Comparison of ENCODE assay signal across 1 cellular context in the genomic region with DNA sequence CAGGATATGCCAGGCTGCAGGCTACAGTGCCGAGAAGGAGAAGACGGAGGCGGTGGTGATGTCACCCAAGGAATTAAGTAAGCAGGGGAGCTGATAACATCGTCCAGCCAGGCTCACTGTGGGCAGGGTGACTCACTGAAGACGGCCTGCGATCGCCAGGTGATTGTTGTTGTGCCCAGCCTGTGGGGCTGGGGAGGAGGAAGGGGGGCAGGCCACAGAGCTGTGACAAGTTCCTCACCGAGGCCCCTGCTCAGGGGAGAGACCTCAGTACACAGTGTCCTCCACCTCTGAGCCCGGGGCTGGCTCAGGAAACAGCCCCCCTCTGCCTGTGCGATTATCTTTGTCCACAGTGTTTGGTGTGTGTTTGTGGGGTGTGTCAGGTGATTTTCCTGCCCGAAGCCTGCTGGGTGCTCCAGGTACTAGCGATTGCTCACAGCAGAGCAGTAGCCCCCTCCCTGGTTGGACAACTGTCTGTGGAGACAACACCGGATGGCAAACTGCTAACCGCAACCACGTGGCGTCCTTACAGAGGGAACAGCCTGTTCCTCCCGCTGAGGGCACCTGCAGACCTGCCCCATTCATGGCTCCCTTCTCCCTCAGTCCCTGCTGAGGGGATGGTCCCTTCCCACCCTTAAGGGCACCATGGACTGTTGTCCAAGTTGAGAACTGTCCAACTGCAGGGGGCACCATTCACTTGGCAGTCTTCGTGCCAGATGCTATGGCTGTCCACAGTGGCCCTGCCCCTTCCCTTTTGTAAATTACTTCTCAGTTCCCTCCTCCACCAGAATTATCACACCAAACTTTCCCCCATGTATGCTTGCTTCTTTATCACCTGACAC.
TF ChIP-seq lines count a peak whose summit lies in the region.

No MANE protein-coding gene starts in this region.

TF ChIP-seq in HepG2, 621 proteins besides CTCF, POLR2A, EP300 and RAD21 (continued from another document and continues in another):
- TF ChIP-seq, protein P1, sequence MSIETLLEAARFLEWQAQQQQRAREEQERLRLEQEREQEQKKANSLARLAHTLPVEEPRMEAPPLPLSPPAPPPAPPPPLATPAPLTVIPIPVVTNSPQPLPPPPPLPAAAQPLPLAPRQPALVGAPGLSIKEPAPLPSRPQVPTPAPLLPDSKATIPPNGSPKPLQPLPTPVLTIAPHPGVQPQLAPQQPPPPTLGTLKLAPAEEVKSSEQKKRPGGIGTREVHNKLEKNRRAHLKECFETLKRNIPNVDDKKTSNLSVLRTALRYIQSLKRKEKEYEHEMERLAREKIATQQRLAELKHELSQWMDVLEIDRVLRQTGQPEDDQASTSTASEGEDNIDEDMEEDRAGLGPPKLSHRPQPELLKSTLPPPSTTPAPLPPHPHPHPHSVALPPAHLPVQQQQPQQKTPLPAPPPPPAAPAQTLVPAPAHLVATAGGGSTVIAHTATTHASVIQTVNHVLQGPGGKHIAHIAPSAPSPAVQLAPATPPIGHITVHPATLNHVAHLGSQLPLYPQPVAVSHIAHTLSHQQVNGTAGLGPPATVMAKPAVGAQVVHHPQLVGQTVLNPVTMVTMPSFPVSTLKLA (IDR thresholded peaks at IDR 0.05): peak; percentile 43
- TF ChIP-seq ZBTB3 (CRISPR knock-in tag; IDR thresholded peaks at IDR 0.05; ENCODE audit: borderline replicate concordance, low read depth): 0 out of 2 replicates have a peak, but pooled peaks have one; percentile 9
- TF ChIP-seq, protein P2, sequence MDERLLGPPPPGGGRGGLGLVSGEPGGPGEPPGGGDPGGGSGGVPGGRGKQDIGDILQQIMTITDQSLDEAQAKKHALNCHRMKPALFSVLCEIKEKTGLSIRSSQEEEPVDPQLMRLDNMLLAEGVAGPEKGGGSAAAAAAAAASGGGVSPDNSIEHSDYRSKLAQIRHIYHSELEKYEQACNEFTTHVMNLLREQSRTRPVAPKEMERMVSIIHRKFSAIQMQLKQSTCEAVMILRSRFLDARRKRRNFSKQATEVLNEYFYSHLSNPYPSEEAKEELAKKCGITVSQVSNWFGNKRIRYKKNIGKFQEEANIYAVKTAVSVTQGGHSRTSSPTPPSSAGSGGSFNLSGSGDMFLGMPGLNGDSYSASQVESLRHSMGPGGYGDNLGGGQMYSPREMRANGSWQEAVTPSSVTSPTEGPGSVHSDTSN (CRISPR knock-in tag; IDR thresholded peaks at IDR 0.05): no peak
- no peak for TF ChIP-seq FOXK2 (IDR thresholded peaks at IDR 0.05)
- no peak; the same call in 1 of the 2 replicates for TF ChIP-seq ZNF446 (CRISPR knock-in tag; IDR thresholded peaks at IDR 0.05)
- no peak for TF ChIP-seq ZNF776 (CRISPR knock-in tag; IDR thresholded peaks at IDR 0.05)
- no peak for TF ChIP-seq HHEX (CRISPR knock-in tag; IDR thresholded peaks at IDR 0.05)
- peak; percentile 65; the same call in 1 of the 2 replicates for TF ChIP-seq RFXAP (CRISPR knock-in tag; IDR thresholded peaks at IDR 0.05; ENCODE audit: borderline replicate concordance)
- no peak for TF ChIP-seq ZNF101 (CRISPR knock-in tag; IDR thresholded peaks at IDR 0.05; ENCODE audit: borderline replicate concordance, low read depth)
- TF ChIP-seq, protein P3, sequence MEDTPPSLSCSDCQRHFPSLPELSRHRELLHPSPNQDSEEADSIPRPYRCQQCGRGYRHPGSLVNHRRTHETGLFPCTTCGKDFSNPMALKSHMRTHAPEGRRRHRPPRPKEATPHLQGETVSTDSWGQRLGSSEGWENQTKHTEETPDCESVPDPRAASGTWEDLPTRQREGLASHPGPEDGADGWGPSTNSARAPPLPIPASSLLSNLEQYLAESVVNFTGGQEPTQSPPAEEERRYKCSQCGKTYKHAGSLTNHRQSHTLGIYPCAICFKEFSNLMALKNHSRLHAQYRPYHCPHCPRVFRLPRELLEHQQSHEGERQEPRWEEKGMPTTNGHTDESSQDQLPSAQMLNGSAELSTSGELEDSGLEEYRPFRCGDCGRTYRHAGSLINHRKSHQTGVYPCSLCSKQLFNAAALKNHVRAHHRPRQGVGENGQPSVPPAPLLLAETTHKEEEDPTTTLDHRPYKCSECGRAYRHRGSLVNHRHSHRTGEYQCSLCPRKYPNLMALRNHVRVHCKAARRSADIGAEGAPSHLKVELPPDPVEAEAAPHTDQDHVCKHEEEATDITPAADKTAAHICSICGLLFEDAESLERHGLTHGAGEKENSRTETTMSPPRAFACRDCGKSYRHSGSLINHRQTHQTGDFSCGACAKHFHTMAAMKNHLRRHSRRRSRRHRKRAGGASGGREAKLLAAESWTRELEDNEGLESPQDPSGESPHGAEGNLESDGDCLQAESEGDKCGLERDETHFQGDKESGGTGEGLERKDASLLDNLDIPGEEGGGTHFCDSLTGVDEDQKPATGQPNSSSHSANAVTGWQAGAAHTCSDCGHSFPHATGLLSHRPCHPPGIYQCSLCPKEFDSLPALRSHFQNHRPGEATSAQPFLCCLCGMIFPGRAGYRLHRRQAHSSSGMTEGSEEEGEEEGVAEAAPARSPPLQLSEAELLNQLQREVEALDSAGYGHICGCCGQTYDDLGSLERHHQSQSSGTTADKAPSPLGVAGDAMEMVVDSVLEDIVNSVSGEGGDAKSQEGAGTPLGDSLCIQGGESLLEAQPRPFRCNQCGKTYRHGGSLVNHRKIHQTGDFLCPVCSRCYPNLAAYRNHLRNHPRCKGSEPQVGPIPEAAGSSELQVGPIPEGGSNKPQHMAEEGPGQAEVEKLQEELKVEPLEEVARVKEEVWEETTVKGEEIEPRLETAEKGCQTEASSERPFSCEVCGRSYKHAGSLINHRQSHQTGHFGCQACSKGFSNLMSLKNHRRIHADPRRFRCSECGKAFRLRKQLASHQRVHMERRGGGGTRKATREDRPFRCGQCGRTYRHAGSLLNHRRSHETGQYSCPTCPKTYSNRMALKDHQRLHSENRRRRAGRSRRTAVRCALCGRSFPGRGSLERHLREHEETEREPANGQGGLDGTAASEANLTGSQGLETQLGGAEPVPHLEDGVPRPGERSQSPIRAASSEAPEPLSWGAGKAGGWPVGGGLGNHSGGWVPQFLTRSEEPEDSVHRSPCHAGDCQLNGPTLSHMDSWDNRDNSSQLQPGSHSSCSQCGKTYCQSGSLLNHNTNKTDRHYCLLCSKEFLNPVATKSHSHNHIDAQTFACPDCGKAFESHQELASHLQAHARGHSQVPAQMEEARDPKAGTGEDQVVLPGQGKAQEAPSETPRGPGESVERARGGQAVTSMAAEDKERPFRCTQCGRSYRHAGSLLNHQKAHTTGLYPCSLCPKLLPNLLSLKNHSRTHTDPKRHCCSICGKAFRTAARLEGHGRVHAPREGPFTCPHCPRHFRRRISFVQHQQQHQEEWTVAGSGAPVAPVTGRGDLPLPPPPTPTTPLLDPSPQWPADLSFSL (CRISPR knock-in tag; IDR thresholded peaks at IDR 0.05): peak; percentile 94
- TF ChIP-seq MED1 (CRISPR knock-in tag; IDR thresholded peaks at IDR 0.05): peak; percentile 79
- TF ChIP-seq MIXL1 (CRISPR knock-in tag; IDR thresholded peaks at IDR 0.05): peak; percentile 24; the same call in 1 of the 2 replicates
- TF ChIP-seq ZNF572 (CRISPR knock-in tag; IDR thresholded peaks at IDR 0.05): peak; percentile 95; the same call in 1 of the 2 replicates
- TF ChIP-seq, protein P4, sequence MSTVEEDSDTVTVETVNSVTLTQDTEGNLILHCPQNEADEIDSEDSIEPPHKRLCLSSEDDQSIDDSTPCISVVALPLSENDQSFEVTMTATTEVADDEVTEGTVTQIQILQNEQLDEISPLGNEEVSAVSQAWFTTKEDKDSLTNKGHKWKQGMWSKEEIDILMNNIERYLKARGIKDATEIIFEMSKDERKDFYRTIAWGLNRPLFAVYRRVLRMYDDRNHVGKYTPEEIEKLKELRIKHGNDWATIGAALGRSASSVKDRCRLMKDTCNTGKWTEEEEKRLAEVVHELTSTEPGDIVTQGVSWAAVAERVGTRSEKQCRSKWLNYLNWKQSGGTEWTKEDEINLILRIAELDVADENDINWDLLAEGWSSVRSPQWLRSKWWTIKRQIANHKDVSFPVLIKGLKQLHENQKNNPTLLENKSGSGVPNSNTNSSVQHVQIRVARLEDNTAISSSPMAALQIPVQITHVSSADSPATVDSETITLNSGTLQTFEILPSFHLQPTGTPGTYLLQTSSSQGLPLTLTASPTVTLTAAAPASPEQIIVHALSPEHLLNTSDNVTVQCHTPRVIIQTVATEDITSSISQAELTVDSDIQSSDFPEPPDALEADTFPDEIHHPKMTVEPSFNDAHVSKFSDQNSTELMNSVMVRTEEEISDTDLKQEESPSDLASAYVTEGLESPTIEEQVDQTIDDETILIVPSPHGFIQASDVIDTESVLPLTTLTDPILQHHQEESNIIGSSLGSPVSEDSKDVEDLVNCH (CRISPR knock-in tag; IDR thresholded peaks at IDR 0.05): no peak
- peak; percentile 89 for TF ChIP-seq ZNF619 (CRISPR knock-in tag; IDR thresholded peaks at IDR 0.05)
- peak; percentile 71; the same call in 1 of the 2 replicates for TF ChIP-seq ZNF749 (CRISPR knock-in tag; IDR thresholded peaks at IDR 0.05; ENCODE audit: borderline replicate concordance)
- TF ChIP-seq KAT7 (CRISPR knock-in tag; IDR thresholded peaks at IDR 0.05; ENCODE audit: borderline replicate concordance): peak; percentile 78; the same call in 1 of the 2 replicates
- TF ChIP-seq ETV5 (CRISPR knock-in tag; IDR thresholded peaks at IDR 0.05; ENCODE audit: borderline replicate concordance): peak; percentile 79
- TF ChIP-seq, protein P5, sequence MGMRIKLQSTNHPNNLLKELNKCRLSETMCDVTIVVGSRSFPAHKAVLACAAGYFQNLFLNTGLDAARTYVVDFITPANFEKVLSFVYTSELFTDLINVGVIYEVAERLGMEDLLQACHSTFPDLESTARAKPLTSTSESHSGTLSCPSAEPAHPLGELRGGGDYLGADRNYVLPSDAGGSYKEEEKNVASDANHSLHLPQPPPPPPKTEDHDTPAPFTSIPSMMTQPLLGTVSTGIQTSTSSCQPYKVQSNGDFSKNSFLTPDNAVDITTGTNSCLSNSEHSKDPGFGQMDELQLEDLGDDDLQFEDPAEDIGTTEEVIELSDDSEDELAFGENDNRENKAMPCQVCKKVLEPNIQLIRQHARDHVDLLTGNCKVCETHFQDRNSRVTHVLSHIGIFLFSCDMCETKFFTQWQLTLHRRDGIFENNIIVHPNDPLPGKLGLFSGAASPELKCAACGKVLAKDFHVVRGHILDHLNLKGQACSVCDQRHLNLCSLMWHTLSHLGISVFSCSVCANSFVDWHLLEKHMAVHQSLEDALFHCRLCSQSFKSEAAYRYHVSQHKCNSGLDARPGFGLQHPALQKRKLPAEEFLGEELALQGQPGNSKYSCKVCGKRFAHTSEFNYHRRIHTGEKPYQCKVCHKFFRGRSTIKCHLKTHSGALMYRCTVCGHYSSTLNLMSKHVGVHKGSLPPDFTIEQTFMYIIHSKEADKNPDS (CRISPR knock-in tag; IDR thresholded peaks at IDR 0.05): no peak
- no peak for TF ChIP-seq ZNF75D (CRISPR knock-in tag; IDR thresholded peaks at IDR 0.05; ENCODE audit: borderline replicate concordance)
- no peak for TF ChIP-seq HDAC6 (IDR thresholded peaks at IDR 0.05; ENCODE audit: low read depth, low read length)
- TF ChIP-seq FLYWCH1 (CRISPR knock-in tag; IDR thresholded peaks at IDR 0.05): no peak
- TF ChIP-seq, protein P6, sequence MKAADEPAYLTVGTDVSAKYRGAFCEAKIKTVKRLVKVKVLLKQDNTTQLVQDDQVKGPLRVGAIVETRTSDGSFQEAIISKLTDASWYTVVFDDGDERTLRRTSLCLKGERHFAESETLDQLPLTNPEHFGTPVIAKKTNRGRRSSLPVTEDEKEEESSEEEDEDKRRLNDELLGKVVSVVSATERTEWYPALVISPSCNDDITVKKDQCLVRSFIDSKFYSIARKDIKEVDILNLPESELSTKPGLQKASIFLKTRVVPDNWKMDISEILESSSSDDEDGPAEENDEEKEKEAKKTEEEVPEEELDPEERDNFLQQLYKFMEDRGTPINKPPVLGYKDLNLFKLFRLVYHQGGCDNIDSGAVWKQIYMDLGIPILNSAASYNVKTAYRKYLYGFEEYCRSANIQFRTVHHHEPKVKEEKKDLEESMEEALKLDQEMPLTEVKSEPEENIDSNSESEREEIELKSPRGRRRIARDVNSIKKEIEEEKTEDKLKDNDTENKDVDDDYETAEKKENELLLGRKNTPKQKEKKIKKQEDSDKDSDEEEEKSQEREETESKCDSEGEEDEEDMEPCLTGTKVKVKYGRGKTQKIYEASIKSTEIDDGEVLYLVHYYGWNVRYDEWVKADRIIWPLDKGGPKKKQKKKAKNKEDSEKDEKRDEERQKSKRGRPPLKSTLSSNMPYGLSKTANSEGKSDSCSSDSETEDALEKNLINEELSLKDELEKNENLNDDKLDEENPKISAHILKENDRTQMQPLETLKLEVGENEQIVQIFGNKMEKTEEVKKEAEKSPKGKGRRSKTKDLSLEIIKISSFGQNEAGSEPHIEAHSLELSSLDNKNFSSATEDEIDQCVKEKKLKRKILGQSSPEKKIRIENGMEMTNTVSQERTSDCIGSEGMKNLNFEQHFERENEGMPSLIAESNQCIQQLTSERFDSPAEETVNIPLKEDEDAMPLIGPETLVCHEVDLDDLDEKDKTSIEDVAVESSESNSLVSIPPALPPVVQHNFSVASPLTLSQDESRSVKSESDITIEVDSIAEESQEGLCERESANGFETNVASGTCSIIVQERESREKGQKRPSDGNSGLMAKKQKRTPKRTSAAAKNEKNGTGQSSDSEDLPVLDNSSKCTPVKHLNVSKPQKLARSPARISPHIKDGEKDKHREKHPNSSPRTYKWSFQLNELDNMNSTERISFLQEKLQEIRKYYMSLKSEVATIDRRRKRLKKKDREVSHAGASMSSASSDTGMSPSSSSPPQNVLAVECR (CRISPR knock-in tag; IDR thresholded peaks at IDR 0.05; ENCODE audit: borderline replicate concordance): peak; percentile 67; the same call in 1 of the 2 replicates
- TF ChIP-seq, protein P7, sequence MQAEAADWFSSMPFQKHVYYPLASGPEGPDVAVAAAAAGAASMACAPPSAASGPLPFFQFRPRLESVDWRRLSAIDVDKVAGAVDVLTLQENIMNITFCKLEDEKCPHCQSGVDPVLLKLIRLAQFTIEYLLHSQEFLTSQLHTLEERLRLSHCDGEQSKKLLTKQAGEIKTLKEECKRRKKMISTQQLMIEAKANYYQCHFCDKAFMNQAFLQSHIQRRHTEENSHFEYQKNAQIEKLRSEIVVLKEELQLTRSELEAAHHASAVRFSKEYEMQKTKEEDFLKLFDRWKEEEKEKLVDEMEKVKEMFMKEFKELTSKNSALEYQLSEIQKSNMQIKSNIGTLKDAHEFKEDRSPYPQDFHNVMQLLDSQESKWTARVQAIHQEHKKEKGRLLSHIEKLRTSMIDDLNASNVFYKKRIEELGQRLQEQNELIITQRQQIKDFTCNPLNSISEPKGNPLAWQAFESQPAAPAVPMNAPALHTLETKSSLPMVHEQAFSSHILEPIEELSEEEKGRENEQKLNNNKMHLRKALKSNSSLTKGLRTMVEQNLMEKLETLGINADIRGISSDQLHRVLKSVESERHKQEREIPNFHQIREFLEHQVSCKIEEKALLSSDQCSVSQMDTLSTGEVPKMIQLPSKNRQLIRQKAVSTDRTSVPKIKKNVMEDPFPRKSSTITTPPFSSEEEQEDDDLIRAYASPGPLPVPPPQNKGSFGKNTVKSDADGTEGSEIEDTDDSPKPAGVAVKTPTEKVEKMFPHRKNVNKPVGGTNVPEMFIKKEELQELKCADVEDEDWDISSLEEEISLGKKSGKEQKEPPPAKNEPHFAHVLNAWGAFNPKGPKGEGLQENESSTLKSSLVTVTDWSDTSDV (CRISPR knock-in tag; IDR thresholded peaks at IDR 0.05): no peak
- 0 out of 2 replicates have a peak, but pooled peaks have one; percentile 82 for TF ChIP-seq ZNF879 (CRISPR knock-in tag; IDR thresholded peaks at IDR 0.05)
- TF ChIP-seq ZIK1 (CRISPR knock-in tag; IDR thresholded peaks at IDR 0.05; ENCODE audit: borderline replicate concordance, low read depth): 0 out of 2 replicates have a peak, but pooled peaks have one; percentile 43
- peak; percentile 13; the same call in 1 of the 2 replicates for TF ChIP-seq ZNF547 (CRISPR knock-in tag; IDR thresholded peaks at IDR 0.05)
- no peak for TF ChIP-seq ZFAT (CRISPR knock-in tag; conservative IDR thresholded peaks at IDR 0.05)
- TF ChIP-seq CHCHD3 (CRISPR knock-in tag; IDR thresholded peaks at IDR 0.05): peak; percentile 23; the same call in 1 of the 2 replicates
- TF ChIP-seq, protein P8, sequence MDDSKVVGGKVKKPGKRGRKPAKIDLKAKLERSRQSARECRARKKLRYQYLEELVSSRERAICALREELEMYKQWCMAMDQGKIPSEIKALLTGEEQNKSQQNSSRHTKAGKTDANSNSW (CRISPR knock-in tag; IDR thresholded peaks at IDR 0.05; ENCODE audit: borderline replicate concordance): no peak
- no peak; the same call in 1 of the 2 replicates for TF ChIP-seq ZNF331 (CRISPR knock-in tag; IDR thresholded peaks at IDR 0.05)
